13 cellular contexts compared by ENCODE assay signal in the genomic region with DNA sequence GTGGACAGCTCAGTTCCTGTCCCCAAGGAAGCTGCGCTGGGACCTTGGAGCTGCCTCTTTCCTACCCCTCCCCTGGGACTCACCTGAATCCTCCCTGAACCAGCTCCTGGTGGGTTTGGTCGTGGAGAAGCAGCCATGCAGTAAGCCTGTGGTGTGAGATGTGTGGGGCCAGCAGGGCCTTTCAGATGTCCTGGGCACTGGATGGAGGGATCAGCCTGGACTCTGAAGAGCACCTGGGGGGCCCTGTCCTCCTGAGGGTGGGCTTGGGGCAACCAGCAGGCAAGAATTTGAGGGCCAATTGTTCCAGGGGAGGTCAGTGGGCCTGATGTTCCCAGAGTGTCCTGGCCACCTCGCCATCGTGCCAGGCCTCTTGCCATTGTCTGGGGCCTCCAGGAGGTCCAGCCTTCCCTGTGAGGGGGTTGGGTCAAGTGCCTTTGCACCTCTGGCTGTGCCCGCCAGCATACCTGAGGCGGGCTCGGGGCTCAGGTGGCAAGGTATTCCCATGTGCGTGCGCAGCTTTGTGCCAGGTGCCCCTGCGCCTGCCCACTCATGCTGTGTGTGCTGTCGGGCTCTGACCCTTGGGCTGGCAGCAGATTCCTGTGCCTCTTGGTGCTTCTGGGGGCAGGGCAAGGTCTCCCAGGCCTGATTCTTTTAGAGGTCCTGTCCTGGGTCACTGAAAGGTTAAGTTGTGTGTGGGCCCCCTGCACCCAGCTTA. TPM values are rescaled to one million over a fixed set of nuclear protein-coding genes. Genes with fewer than 3 reads are reported as not detected.
DNase-seq lines count a peak whose midpoint lies in the region; FAIRE-seq and TF ChIP-seq lines count a peak whose summit lies in the region.
"Had no signal": no experiment of that assay in that cellular context is flagged by ENCODE, and none has a peak within 500 bp of the region (broad histone marks: within the 10 kb centered on the region; RNA-seq: fewer than 3 reads in every experiment).

No MANE protein-coding gene starts in this region.

- DNase-seq in GM12892 (ENCODE audit: insufficient read length) (no peak), esophagus muscularis mucosa (ENCODE audit: extremely low spot score) (no peak), COLO668 (lab: John Stamatoyannopoulos, UW; ENCODE audit: unreplicated experiment) (no peak), GOT3 (lab: John Stamatoyannopoulos, UW) (no peak), erythroblast (lab: John Stamatoyannopoulos, UW) (no peak), NCI-H2227 treated with DMSO at 0.1 percent for 48 hours (lab: John Stamatoyannopoulos, UW) (no peak)
- DNase-seq: cerebellar nuclear complex; DMS79; NCI-H2171 treated with DMSO at 0.1 percent for 48 hours; stimulated activated CD4-positive, alpha-beta T cell treated with anti-CD3 and anti-CD28 coated beads, Interleukin-1b, Interleukin-23, amount 100 ng/mL, for 48 hours had no signal

- 75% methylated on average over 4 of the region's 11 CpGs for WGBS in esophagus muscularis mucosa

- TF ChIP-seq EP300 in esophagus muscularis mucosa (IDR thresholded peaks at IDR 0.05) = no peak

- peaks cover 42% of the 10 kb centered on the region for H4K20me1 ChIP-seq in OCI-LY3 (ENCODE audit: insufficient read depth, low read length)

- H3K9me3 ChIP-seq in OCI-LY3 (ENCODE audit: insufficient read depth, low read length) (no peaks in the 10 kb centered on the region), esophagus muscularis mucosa (no peaks in the 10 kb centered on the region)

- H3K79me2 ChIP-seq in OCI-LY3 (ENCODE audit: low read length) = peaks cover 61% of the 10 kb centered on the region

- FAIRE-seq in GM12892 (lab: Jason Lieb, UNC) = peak; percentile 84
- FAIRE-seq: TTC549 had no signal

- H3K27me3 ChIP-seq in OCI-LY3 (ENCODE audit: low read depth, low read length) = no peaks in the 10 kb centered on the region
- H3K27me3 ChIP-seq in esophagus muscularis mucosa = no peaks in the 10 kb centered on the region
- H3K27me3 ChIP-seq in rectal smooth muscle tissue (ENCODE audit: control insufficient read depth, insufficient read depth, low read length) = no peaks in the 10 kb centered on the region

- TF ChIP-seq CTCF in OCI-LY3 (IDR thresholded peaks at IDR 0.05; ENCODE audit: low read depth, low read length) (no peak), esophagus muscularis mucosa (IDR thresholded peaks at IDR 0.05) (no peak)

- no peak for TF ChIP-seq POLR2A in GM12892 (IDR thresholded peaks at IDR 0.05; ENCODE audit: low read depth, low read length)
- no peak for TF ChIP-seq POLR2A in esophagus muscularis mucosa (IDR thresholded peaks at IDR 0.05; ENCODE audit: low read depth)
- TF ChIP-seq POLR2A in erythroblast (IDR thresholded peaks at IDR 0.05; ENCODE audit: low read length) = no peak

- H3K4me1 ChIP-seq in OCI-LY3 (ENCODE audit: low read length) (peaks cover 57% of the 10 kb centered on the region), esophagus muscularis mucosa (peaks cover 69 to 84% (median 79%) of the 10 kb centered on the region in 4 donors), rectal smooth muscle tissue (ENCODE audit: control insufficient read depth, insufficient read depth, low read length) (peaks cover 31% of the 10 kb centered on the region)

- peak overlapping the region; percentile 57; the same call in 1 of the 2 replicates for H3K9ac ChIP-seq in OCI-LY3 (ENCODE audit: low read length)
- no peak overlapping the region for H3K9ac ChIP-seq in rectal smooth muscle tissue (ENCODE audit: low read length)

- peaks cover 9% of the 10 kb centered on the region for H3K36me3 ChIP-seq in OCI-LY3 (replicated peaks; ENCODE audit: low read depth, low read length)
- H3K36me3 ChIP-seq in esophagus muscularis mucosa = peaks cover 31 to 75% (median 54%) of the 10 kb centered on the region in 4 donors
- peaks cover 23% of the 10 kb centered on the region for H3K36me3 ChIP-seq in rectal smooth muscle tissue (ENCODE audit: control insufficient read depth, insufficient read depth, low read length)

- H3K27ac ChIP-seq in OCI-LY3 (ENCODE audit: low read length) (peak overlapping the region; percentile 96), esophagus muscularis mucosa (replicated peaks in 1 of 4) (peak overlapping the region; percentile 36 to 100 (median 77)), rectal smooth muscle tissue (ENCODE audit: low read depth, low read length) (no peak overlapping the region)

- H3K4me2 ChIP-seq in OCI-LY3 (ENCODE audit: low read length) = peak overlapping the region; percentile 86

- H2AFZ ChIP-seq in OCI-LY3 (ENCODE audit: low read depth, low read length) = no peak overlapping the region

- H3K4me3 ChIP-seq in OCI-LY3 (ENCODE audit: low read length) (peak overlapping the region; percentile 43), esophagus muscularis mucosa (no peak overlapping the region), rectal smooth muscle tissue (ENCODE audit: low read length) (peak overlapping the region; percentile 11)

- intact Hi-C loops in esophagus muscularis mucosa (cut with DNase I) = no loop called here

RNA-seq across cellular contexts. Expression of gene TRIM8, which starts 7.3 kb away (rescaled TPM):
- polyA plus RNA-seq in GM12892 (2012; ENCODE audit: missing spikeins) = 25.0 TPM
- 100 to 1,000 TPM; 103 to 170 (median 159) TPM for total RNA-seq in esophagus muscularis mucosa

Comparison
In these comparisons a context has a peak if more than half of its experiments do, and no peak if none do; other contexts are left out.
1. H3K4me3 ChIP-seq: peak in OCI-LY3 (single experiment) and rectal smooth muscle tissue (single experiment); none in esophagus muscularis mucosa (0 of 4).